18 cellular contexts compared by ENCODE assay signal in the genomic region with DNA sequence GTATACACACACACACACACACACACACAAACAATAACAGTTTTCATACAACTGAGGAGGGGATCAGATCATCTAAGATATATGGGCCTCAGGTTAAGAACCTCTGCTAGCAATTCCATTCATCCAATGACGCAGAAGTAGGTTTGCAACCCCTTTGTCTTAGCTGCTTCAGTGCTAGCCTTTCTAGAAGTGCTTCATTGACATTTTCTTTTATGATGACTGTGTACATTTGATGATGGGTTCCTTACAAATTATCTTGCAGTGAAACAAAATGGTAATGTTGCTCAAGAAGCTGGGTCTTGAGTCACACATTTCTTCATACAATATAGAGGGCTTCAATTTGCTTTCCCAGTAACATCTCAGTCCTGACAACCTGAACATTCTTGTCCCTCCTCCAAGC.
DNase-seq lines count a peak whose midpoint lies in the region; ATAC-seq, FAIRE-seq and TF ChIP-seq lines count a peak whose summit lies in the region.
"Had no signal": no experiment of that assay in that cellular context is flagged by ENCODE, and none has a peak within 500 bp of the region (broad histone marks: within the 10 kb centered on the region; RNA-seq: fewer than 3 reads in every experiment).

No MANE protein-coding gene starts in this region.

- H3K9ac ChIP-seq in GM23248: no peak overlapping the region
- H3K9ac ChIP-seq in mesenchymal stem cell (ENCODE audit: low read length): no peak overlapping the region
- H3K9ac ChIP-seq: BLaER1 had no signal

- H3K27ac ChIP-seq in A549: no peak overlapping the region
- no peak overlapping the region for H3K27ac ChIP-seq in GM23248
- no peak overlapping the region for H3K27ac ChIP-seq in mesenchymal stem cell (ENCODE audit: low read length, poor library complexity, severe bottlenecking)
- H3K27ac ChIP-seq in left lung: no peak overlapping the region
- H3K27ac ChIP-seq: BLaER1, C4-2B had no signal

- H3F3A ChIP-seq in GM23248 (ENCODE audit: insufficient read depth): no peaks in the 10 kb centered on the region

- no peak for ATAC-seq in A549
- no peak for ATAC-seq in HG02970 (IDR thresholded peaks at IDR 0.05; ENCODE audit: low FRiP score, unreplicated experiment)
- ATAC-seq in left lung: no peak
- ATAC-seq: CD8-positive, alpha-beta T cell had no signal

- no peak overlapping the region for H2BK120ac ChIP-seq in mesenchymal stem cell (ENCODE audit: low read depth, low read length)

- in situ Hi-C loops in GM23248 (cut with MboI): no loop called here

- no peak overlapping the region for H4K8ac ChIP-seq in mesenchymal stem cell (ENCODE audit: low read length)

- no peaks in the 10 kb centered on the region for H3K27me3 ChIP-seq in GM23248 (replicated peaks; ENCODE audit: insufficient read depth)
- H3K27me3 ChIP-seq in bronchial epithelial cell (ENCODE audit: control insufficient read depth, insufficient read depth, low read length): no peaks in the 10 kb centered on the region
- H3K27me3 ChIP-seq in mesenchymal stem cell (ENCODE audit: control insufficient read depth in 1 of 2, insufficient read depth in 1 of 2, low read length in 2 of 2): no peaks in the 10 kb centered on the region
- no peaks in the 10 kb centered on the region for H3K27me3 ChIP-seq in left lung
- H3K27me3 ChIP-seq: BLaER1 had no signal

- TF ChIP-seq POLR2A in A549 (IDR thresholded peaks at IDR 0.05; ENCODE audit: low read length): no peak

- intact Hi-C loops in left lung (cut with DNase I): no loop called here

- no peak overlapping the region for H3K23ac ChIP-seq in mesenchymal stem cell (ENCODE audit: low read length in 2 of 2)

- H2BK15ac ChIP-seq in mesenchymal stem cell (ENCODE audit: low read depth, poor library complexity, severe bottlenecking): no peak overlapping the region

- H2AFZ ChIP-seq in GM23248: no peak overlapping the region
- H2AFZ ChIP-seq in mesenchymal stem cell (ENCODE audit: low read depth, low read length): no peak overlapping the region

- no peaks in the 10 kb centered on the region for H4K20me1 ChIP-seq in GM23248 (ENCODE audit: insufficient read depth)
- H4K20me1 ChIP-seq: BLaER1 had no signal

- no peak overlapping the region for H3K14ac ChIP-seq in mesenchymal stem cell (ENCODE audit: low read length in 2 of 2)

- 6% methylated on average over 1 of the region's 1 CpG for WGBS in A549 (ENCODE audit: missing lambda C conversion rate)
- WGBS in GM23248 (ENCODE audit: low coverage in 1 of 2, low lambda C conversion rate in 2 of 2, missing lambda C conversion rate in 2 of 2), 2 experiments: 94 to 100% methylated on average over 1 of the region's 1 CpG
- WGBS in mesenchymal stem cell: 80% methylated on average over 1 of the region's 1 CpG

- no peak for TF ChIP-seq CTCF in A549 (IDR thresholded peaks at IDR 0.05)
- no peak for TF ChIP-seq CTCF in bronchial epithelial cell (IDR thresholded peaks at IDR 0.05; ENCODE audit: insufficient read depth, low read length, severe bottlenecking)
- TF ChIP-seq CTCF in left lung (IDR thresholded peaks at IDR 0.05): no peak

- no peak for TF ChIP-seq RAD21 in A549 (conservative IDR thresholded peaks at IDR 0.05 in 1 of 2, IDR thresholded peaks at IDR 0.05 in 1 of 2)

- H3K4me1 ChIP-seq in A549 (no peaks in the 10 kb centered on the region), GM23248 (ENCODE audit: insufficient read depth) (no peaks in the 10 kb centered on the region), mesenchymal stem cell (ENCODE audit: control insufficient read depth, insufficient read depth, low read depth, low read length) (no peaks in the 10 kb centered on the region), left lung (no peaks in the 10 kb centered on the region)
- H3K4me1 ChIP-seq: BLaER1, Caco-2 had no signal

- no peak for FAIRE-seq in A549 (lab: Jason Lieb, UNC)
- no peak for FAIRE-seq in bronchial epithelial cell (lab: Jason Lieb, UNC)
- FAIRE-seq: G401.6, GM12892, H1 had no signal

- CTCF ChIA-PET in A549 (lab: Yijun Ruan, JAX): interaction anchor here (0.7 kb wide), 1 partner anchor 592 kb away, joined by 3 read pairs; no protein-coding TSS in a partner anchor

- H4K91ac ChIP-seq in mesenchymal stem cell (ENCODE audit: low read length): no peak overlapping the region

- no peak overlapping the region for H3K4me3 ChIP-seq in A549
- H3K4me3 ChIP-seq in GM23248: no peak overlapping the region
- no peak overlapping the region for H3K4me3 ChIP-seq in bronchial epithelial cell (ENCODE audit: low read depth, low read length)
- H3K4me3 ChIP-seq in mesenchymal stem cell (ENCODE audit: insufficient read depth in 1 of 2, low read depth in 1 of 2, low read length in 2 of 2): no peak overlapping the region
- no peak overlapping the region for H3K4me3 ChIP-seq in left lung
- H3K4me3 ChIP-seq: BLaER1 had no signal

- H3K4me2 ChIP-seq in A549: no peak overlapping the region
- no peak overlapping the region for H3K4me2 ChIP-seq in GM23248 (ENCODE audit: unreplicated experiment)
- H3K4me2 ChIP-seq in mesenchymal stem cell (ENCODE audit: low read length, poor library complexity, severe bottlenecking): no peak overlapping the region
- H3K4me2 ChIP-seq: BLaER1 had no signal

- no peak for DNase-seq in A549 (ENCODE audit: low read depth in 1 of 2, low spot score in 1 of 2)
- DNase-seq in GM23248: peak; percentile 26
- DNase-seq in bronchial epithelial cell (ENCODE audit: low read depth): peak; percentile 1
- DNase-seq in mesenchymal stem cell: no peak
- no peak for DNase-seq in left lung
- DNase-seq: Caco-2; CD4-positive, CD25-positive, alpha-beta regulatory T cell; CD8-positive, alpha-beta T cell; DMS153; DND-41; H7; HCEC 1CT had no signal

- no peaks in the 10 kb centered on the region for H3K79me1 ChIP-seq in mesenchymal stem cell (replicated peaks; ENCODE audit: low read length, poor library complexity, severe bottlenecking)

- H3K18ac ChIP-seq in mesenchymal stem cell (ENCODE audit: low read depth in 1 of 2, low read length in 2 of 2): no peak overlapping the region

- TF ChIP-seq EP300 in A549 (IDR thresholded peaks at IDR 0.05): no peak

- no peak overlapping the region for H2BK5ac ChIP-seq in mesenchymal stem cell (ENCODE audit: low read depth, low read length, poor library complexity, severe bottlenecking)

- POLR2A ChIA-PET in A549 (lab: Yijun Ruan, JAX): no interaction called here

- no peak overlapping the region for H2BK12ac ChIP-seq in mesenchymal stem cell (ENCODE audit: low read length in 2 of 2)

- no peaks in the 10 kb centered on the region for H3K79me2 ChIP-seq in GM23248 (ENCODE audit: insufficient read depth)

- H3K9me2 ChIP-seq in GM23248 (ENCODE audit: insufficient read depth): no peaks in the 10 kb centered on the region

- H3K9me3 ChIP-seq in A549 (no peaks in the 10 kb centered on the region), GM23248 (ENCODE audit: low read depth) (no peaks in the 10 kb centered on the region), mesenchymal stem cell (ENCODE audit: control insufficient read depth, low read length) (no peaks in the 10 kb centered on the region), left lung (no peaks in the 10 kb centered on the region)
- H3K9me3 ChIP-seq: BLaER1, Caco-2 had no signal

- H2AK5ac ChIP-seq in mesenchymal stem cell (ENCODE audit: low read length, severe bottlenecking): no peak overlapping the region

- no peak overlapping the region for H3K4ac ChIP-seq in mesenchymal stem cell (ENCODE audit: low read depth in 1 of 2, low read length in 2 of 2)

- H3K36me3 ChIP-seq in GM23248 (ENCODE audit: low read depth) (peaks cover 10% of the 10 kb centered on the region), bronchial epithelial cell (ENCODE audit: control insufficient read depth, insufficient read depth, low read length) (no peaks in the 10 kb centered on the region), mesenchymal stem cell (ENCODE audit: control insufficient read depth in 1 of 2, insufficient read depth in 2 of 2, low read depth in 1 of 2, low read length in 2 of 2) (no peaks in the 10 kb centered on the region), left lung (no peaks in the 10 kb centered on the region)
- H3K36me3 ChIP-seq: BLaER1 had no signal

TF ChIP-seq in A549, 52 proteins besides CTCF, POLR2A, EP300 and RAD21:
- peak; percentile 38 for TF ChIP-seq MAFK (IDR thresholded peaks at IDR 0.05; ENCODE audit: partially characterized antibody)
- TF ChIP-seq GATA3 (IDR thresholded peaks at IDR 0.05; ENCODE audit: borderline replicate concordance): no peak
- TF ChIP-seq CHD4 (IDR thresholded peaks at IDR 0.05; ENCODE audit: borderline replicate concordance): no peak
- TF ChIP-seq CEBPB (IDR thresholded peaks at IDR 0.05): no peak
- TF ChIP-seq FOSB (CRISPR knock-in tag; IDR thresholded peaks at IDR 0.05): no peak

Comparison
In these comparisons a context has a peak if more than half of its experiments do, and no peak if none do; other contexts are left out.
1. DNase-seq: peak in GM23248 (single experiment) and bronchial epithelial cell (single experiment); none in A549 (0 of 2), mesenchymal stem cell (single experiment) and left lung (0 of 2).